ENCODE assay signal across 27 cellular contexts in the genomic region with DNA sequence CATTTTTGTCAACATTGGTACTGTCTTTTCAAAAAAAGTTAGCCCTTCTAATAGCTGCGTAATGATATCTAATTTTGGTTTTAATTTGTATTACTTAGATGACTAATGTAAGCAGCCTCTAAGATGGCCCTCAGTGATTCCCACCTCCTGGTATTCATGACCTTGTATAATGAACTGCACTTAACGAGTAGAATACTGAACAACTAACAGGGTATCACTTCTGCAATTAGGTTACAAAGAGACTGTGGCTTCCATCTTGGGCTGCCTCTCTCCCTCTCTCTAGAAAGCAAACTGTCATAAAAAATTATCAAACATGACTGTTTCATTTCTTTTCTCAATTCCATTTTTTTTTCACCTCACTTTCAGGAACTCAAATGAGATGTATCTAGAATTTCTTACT.
"Had no signal": no experiment of that assay in that cellular context is flagged by ENCODE, and none has a peak within 500 bp of the region (broad histone marks: within the 10 kb centered on the region; RNA-seq: fewer than 3 reads in every experiment).

No MANE protein-coding gene starts in this region.

- H3K4me3 Mint-ChIP-seq: naive thymus-derived CD4-positive, alpha-beta T cell; nephron; neural progenitor cell; type B pancreatic cell had no signal

- H3K27ac Mint-ChIP-seq: naive thymus-derived CD4-positive, alpha-beta T cell; nephron; neural progenitor cell; progenitor cell of endocrine pancreas; type B pancreatic cell had no signal

- H3K27me3 Mint-ChIP-seq: progenitor cell of endocrine pancreas, type B pancreatic cell had no signal

- H3K27me3 ChIP-seq: dorsolateral prefrontal cortex, heart left ventricle, hepatocyte, left lung, neural progenitor cell, testis, tibial artery had no signal

- H3K27ac ChIP-seq: dorsolateral prefrontal cortex, heart left ventricle, hepatocyte, left lung, neural progenitor cell, parathyroid adenoma, testis, tibial artery had no signal

- H3K36me3 Mint-ChIP-seq: type B pancreatic cell had no signal

- H3K36me3 ChIP-seq: heart left ventricle, left lung, tibial artery had no signal

- DNase-seq: dorsolateral prefrontal cortex; effector CD4-positive, alpha-beta T cell; heart left ventricle; left cardiac atrium; left lung; mesenchymal stem cell; midbrain; naive thymus-derived CD4-positive, alpha-beta T cell; stimulated activated CD4-positive, alpha-beta T cell treated with anti-CD3 and anti-CD28 coated beads, Interleukin-12 subunit alpha, Interleukin-12 subunit beta, amount 100 ng/mL, for 4 hours; stimulated activated CD4-positive, alpha-beta T cell treated with anti-CD3 and anti-CD28 coated beads, Interleukin-1b, Interleukin-23, amount 100 ng/mL, for 48 hours; stimulated activated CD4-positive, alpha-beta T cell treated with anti-CD3 and anti-CD28 coated beads, Interleukin-4, amount 100 ng/mL, for 1 hour; stimulated activated CD8-positive, alpha-beta memory T cell treated with anti-CD3 and anti-CD28 coated beads, Interleukin-4, amount 100 ng/mL, for 48 hours; stimulated activated naive CD4-positive, alpha-beta T cell treated with Interleukin-2 at 50 U/mL for 16 hours; substantia nigra; testis; tibial artery had no signal

- H3K9me3 ChIP-seq: testis, tibial artery had no signal

- H3K4me1 Mint-ChIP-seq: naive thymus-derived CD4-positive, alpha-beta T cell had no signal

- FAIRE-seq: colon, frontal cortex, islet of Langerhans had no signal

- H3K4me1 ChIP-seq: heart left ventricle, left lung, neural progenitor cell, parathyroid adenoma had no signal

- H3K4me3 ChIP-seq: dorsolateral prefrontal cortex, heart left ventricle, hepatocyte, left lung, neural progenitor cell, smooth muscle cell, testis, tibial artery had no signal

- ATAC-seq: heart left ventricle; left cardiac atrium; left lung; naive thymus-derived CD4-positive, alpha-beta T cell; sciatic nerve had no signal
